ENCODE assay signal across 8 cellular contexts in genomic region chr1:64965239-64966157, GRCh38. TPM values are rescaled to one million over a fixed set of nuclear protein-coding genes. Genes with fewer than 3 reads are reported as not detected.
A peak's percentile ranks its signal among the peaks of the same experiment; 100 is the strongest.
DNase-seq lines count a peak whose midpoint lies in the region; ATAC-seq and TF ChIP-seq lines count a peak whose summit lies in the region.

No MANE protein-coding gene starts in this region.

- ATAC-seq in activated CD4-positive, alpha-beta T cell treated with anti-CD3 and anti-CD28 coated beads for 36 hours = peak; percentile 42
- ATAC-seq in left lung = peak; percentile 44

- H3K9me3 ChIP-seq in H9 (ENCODE audit: control insufficient read depth, low read depth, low read length) (no peaks in the 10 kb centered on the region), MM.1S (replicated peaks; ENCODE audit: insufficient read depth, low read length) (no peaks in the 10 kb centered on the region), left lung (no peaks in the 10 kb centered on the region)

- H3K18ac ChIP-seq in H9 (ENCODE audit: insufficient read length, low read depth, low read length) = no peak overlapping the region

- H3K27ac Mint-ChIP-seq in H9 = peak overlapping the region in 2 of 3 experiments; percentile 15 to 46; a peak in 1 of 7 replicates
- H3K27ac Mint-ChIP-seq in activated CD4-positive, alpha-beta T cell treated with anti-CD3 and anti-CD28 coated beads for 36 hours = peak overlapping the region; percentile 89

- no peak overlapping the region for H3K23ac ChIP-seq in H9 (ENCODE audit: insufficient read length, low read depth, low read length)

- H3K9me2 ChIP-seq in MM.1S (replicated peaks; ENCODE audit: insufficient read depth, low read length) = no peaks in the 10 kb centered on the region

- H3K4me3 ChIP-seq in MM.1S (ENCODE audit: low read length) (peak overlapping the region; percentile 96), choroid plexus epithelial cell (ENCODE audit: low read depth, low read length) (peak overlapping the region; percentile 73), left lung (peak overlapping the region; percentile 67 to 92)

- no peak overlapping the region for H2BK20ac ChIP-seq in H9 (ENCODE audit: low read depth, low read length, poor library complexity, severe bottlenecking)

- H2BK5ac ChIP-seq in H9 (ENCODE audit: insufficient read length, low read length) = no peak overlapping the region

- H4K91ac ChIP-seq in H9 (ENCODE audit: insufficient read length, low read depth, low read length) = no peak overlapping the region

- no peak overlapping the region for H3K27ac ChIP-seq in H9 (ENCODE audit: insufficient read length, low read depth, low read length)
- H3K27ac ChIP-seq in MM.1S (ENCODE audit: low read length) = peak overlapping the region; percentile 70
- H3K27ac ChIP-seq in left lung = peak overlapping the region; percentile 93 to 96

- WGBS in H9 (ENCODE audit: extremely low coverage, insufficient read length, low lambda C conversion rate) = no CpG with 5 or more reads among the region's 55 CpGs

- H2BK12ac ChIP-seq in H9 (ENCODE audit: insufficient read length, low read depth, low read length) = no peak overlapping the region

- H3K14ac ChIP-seq in H9 (ENCODE audit: insufficient read depth, low read length) = peak overlapping the region; percentile 13; the same call in 1 of the 2 replicates

- peaks cover 0 to 2% (median 0%) of the 10 kb centered on the region in 3 experiments; a peak in 1 of 7 replicates for H3K36me3 Mint-ChIP-seq in H9 (ENCODE audit: insufficient read depth in 1 of 3, low read depth in 3 of 3)
- peaks cover 14% of the 10 kb centered on the region for H3K36me3 Mint-ChIP-seq in activated CD4-positive, alpha-beta T cell treated with anti-CD3 and anti-CD28 coated beads for 36 hours (ENCODE audit: low read depth)

- H3K27me3 Mint-ChIP-seq in H9 (ENCODE audit: low read depth) = peaks cover 37% of the 10 kb centered on the region
- no peaks in the 10 kb centered on the region for H3K27me3 Mint-ChIP-seq in activated CD4-positive, alpha-beta T cell treated with anti-CD3 and anti-CD28 coated beads for 36 hours

- no peak overlapping the region for H2AFZ ChIP-seq in H9 (ENCODE audit: low read length)
- peak overlapping the region; percentile 45; the same call in 1 of the 2 replicates for H2AFZ ChIP-seq in MM.1S (ENCODE audit: low read length)

- no peak overlapping the region for H2BK15ac ChIP-seq in H9 (ENCODE audit: low read depth, low read length)

- H3K27me3 ChIP-seq in H9 (ENCODE audit: insufficient read depth, low read length) = peaks cover 2% of the 10 kb centered on the region; the same call in 1 of the 2 replicates
- no peaks in the 10 kb centered on the region for H3K27me3 ChIP-seq in MM.1S (replicated peaks; ENCODE audit: insufficient read depth, low read length)
- no peaks in the 10 kb centered on the region for H3K27me3 ChIP-seq in left lung

- TF ChIP-seq CTCF in GM10248 (IDR thresholded peaks at IDR 0.05; ENCODE audit: control extremely low read depth, extremely low read depth, low read depth, missing control alignments) (no peak), H9 (conservative IDR thresholded peaks at IDR 0.05) (no peak), MM.1S (IDR thresholded peaks at IDR 0.05; ENCODE audit: low read length) (no peak), choroid plexus epithelial cell (conservative IDR thresholded peaks at IDR 0.05; ENCODE audit: low read depth, low read length) (no peak), left lung (IDR thresholded peaks at IDR 0.05) (no peak)

- no peak overlapping the region for H3T11ph ChIP-seq in H9 (ENCODE audit: low read length)

- peaks cover 26 to 27% of the 10 kb centered on the region in 2 experiments for H3K4me1 Mint-ChIP-seq in H9
- peaks cover 59% of the 10 kb centered on the region for H3K4me1 Mint-ChIP-seq in activated CD4-positive, alpha-beta T cell treated with anti-CD3 and anti-CD28 coated beads for 36 hours

- DNase-seq in GM10248 (ENCODE audit: extremely low spot score) (peak; percentile 59), H9 (peak; percentile 45), MM.1S (peak; percentile 86), choroid plexus epithelial cell (ENCODE audit: low read depth) (peak; percentile 77), left lung (peak; percentile 78 to 88), cortex of kidney (lab: John Stamatoyannopoulos, UW) (no peak)
- peak; percentile 83 for DNase-seq in activated CD4-positive, alpha-beta T cell treated with anti-CD3 and anti-CD28 coated beads for 36 hours
- DNase-seq in stimulated activated CD4-positive, alpha-beta T cell treated with anti-CD3 and anti-CD28 coated beads, Interleukin-4, amount 100 ng/mL, for 24 hours = peak; percentile 69

- POLR2A ChIA-PET in GM10248 (lab: Yijun Ruan, JAX) = interaction anchor here (0.6 to 1.3 kb wide), 2 partner anchors 38 to 46 kb away, joined by 3 read pairs; no protein-coding TSS in a partner anchor
- POLR2A ChIA-PET in activated CD4-positive, alpha-beta T cell treated with anti-CD3 and anti-CD28 coated beads for 36 hours (lab: Charles Lee) = interaction anchor here (0.6 to 1.8 kb wide), 5 partner anchors 11 to 86 kb away, joined by 3 to 6 read pairs (median 4); no protein-coding TSS in a partner anchor

- no peak overlapping the region for H2AK5ac ChIP-seq in H9 (ENCODE audit: insufficient read length, low read length)

- H3K4ac ChIP-seq in H9 (ENCODE audit: low read depth, low read length) = no peak overlapping the region

- H3K79me2 ChIP-seq in H9 (ENCODE audit: insufficient read depth, low read length) (peaks cover 2% of the 10 kb centered on the region; the same call in 1 of the 2 replicates), MM.1S (ENCODE audit: low read length) (peaks cover 55% of the 10 kb centered on the region)

- peaks cover 38% of the 10 kb centered on the region for H3F3A ChIP-seq in MM.1S (ENCODE audit: insufficient read depth, low read length)

- peaks cover 8% of the 10 kb centered on the region for H3K23me2 ChIP-seq in H9 (ENCODE audit: insufficient read length, low read depth, low read length, poor library complexity, severe bottlenecking)

- no peak overlapping the region for H4K8ac ChIP-seq in H9 (replicated peaks; ENCODE audit: insufficient read length, low read depth, low read length)

- H3K36me3 ChIP-seq in MM.1S (replicated peaks; ENCODE audit: insufficient read depth, low read length) = no peaks in the 10 kb centered on the region
- no peaks in the 10 kb centered on the region for H3K36me3 ChIP-seq in left lung

- no peaks in the 10 kb centered on the region for H3K9me3 Mint-ChIP-seq in H9
- H3K9me3 Mint-ChIP-seq in activated CD4-positive, alpha-beta T cell treated with anti-CD3 and anti-CD28 coated beads for 36 hours (ENCODE audit: low read depth) = no peaks in the 10 kb centered on the region

- H3K9ac ChIP-seq in H9 (ENCODE audit: extremely low read depth, insufficient read length, low read length) (peak overlapping the region; percentile 35), MM.1S (ENCODE audit: low read length) (peak overlapping the region; percentile 94)

- no peak overlapping the region for H2BK120ac ChIP-seq in H9 (ENCODE audit: low read depth, low read length, poor library complexity, severe bottlenecking)

- H4K5ac ChIP-seq in H9 (ENCODE audit: insufficient read length, low read depth, low read length) = no peak overlapping the region

- H3K4me2 ChIP-seq in H9 (ENCODE audit: insufficient read depth, insufficient read length, low read length) (peak overlapping the region; percentile 81), MM.1S (ENCODE audit: low read depth, low read length) (peak overlapping the region; percentile 43)

- intact Hi-C loops in activated CD4-positive, alpha-beta T cell treated with anti-CD3 and anti-CD28 coated beads for 36 hours (cut with DNase I, micrococcal nuclease) = loop anchor here (1.0 to 10.0 kb wide), 12 partner anchors 16 to 1371 kb away; partner anchors contain the start of genes LEPR (in 1 of the 2), LEPROT (in 1 of the 2), PGM1 (in 1 of the 2) and RAVER2 (in 1 of the 2)
- intact Hi-C loops in left lung (cut with DNase I) = no loop called here

- CTCF ChIA-PET in GM10248 (lab: Yijun Ruan, JAX) = interaction anchor here (1.5 kb wide), 2 partner anchors 62 to 71 kb away, joined by 3 read pairs; no protein-coding TSS in a partner anchor
- CTCF ChIA-PET in activated CD4-positive, alpha-beta T cell treated with anti-CD3 and anti-CD28 coated beads for 36 hours (lab: Charles Lee) = interaction anchor here (0.6 to 1.7 kb wide), 3 partner anchors 38 to 105 kb away, joined by 3 to 5 read pairs (median 4); no protein-coding TSS in a partner anchor

- H3K4me3 Mint-ChIP-seq in H9 = peak overlapping the region; percentile 81 to 91
- peak overlapping the region; percentile 81 for H3K4me3 Mint-ChIP-seq in activated CD4-positive, alpha-beta T cell treated with anti-CD3 and anti-CD28 coated beads for 36 hours

- H4K20me1 ChIP-seq in H9 (ENCODE audit: control insufficient read depth, insufficient read depth, insufficient read length) (no peaks in the 10 kb centered on the region), MM.1S (ENCODE audit: insufficient read depth, low read length) (peaks cover 5% of the 10 kb centered on the region)

- H3K79me1 ChIP-seq in H9 (ENCODE audit: insufficient read depth, low read depth, low read length, poor library complexity, severe bottlenecking) = no peaks in the 10 kb centered on the region

- peaks cover 5% of the 10 kb centered on the region; the same call in 1 of the 2 replicates for H3K4me1 ChIP-seq in H9 (ENCODE audit: insufficient read depth, low read length)
- H3K4me1 ChIP-seq in MM.1S (ENCODE audit: low read length) = peaks cover 46% of the 10 kb centered on the region
- peaks cover 3 to 56% of the 10 kb centered on the region in 2 donors for H3K4me1 ChIP-seq in left lung

- no peak overlapping the region for H3K56ac ChIP-seq in H9 (ENCODE audit: insufficient read length, low read depth, low read length)

RNA-seq across cellular contexts. Expression of gene JAK1, which starts 0.9 kb away (rescaled TPM):
- total RNA-seq in H9 (2021) (11.0 and 12.8 TPM in 2 replicates), left lung (100 to 1,000 TPM; 145 to 162 TPM)
- 100 to 1,000 TPM; 100 to 114 TPM for total RNA-seq in activated CD4-positive, alpha-beta T cell treated with anti-CD3 and anti-CD28 coated beads for 36 hours

Comparison
In these comparisons a context has a peak if more than half of its experiments do, and no peak if none do; other contexts are left out.
1. intact Hi-C loops: an anchor here in activated CD4-positive, alpha-beta T cell treated with anti-CD3 and anti-CD28 coated beads for 36 hours (1.0 to 10.0 kb wide); none called in left lung.